Comparison of ENCODE assay signal across 9 cellular contexts in genomic region chr3:46923559-46924350, GRCh38. TPM values are rescaled to one million over a fixed set of nuclear protein-coding genes. Genes with fewer than 3 reads are reported as not detected.
DNase-seq lines count a peak whose midpoint lies in the region; ATAC-seq and TF ChIP-seq lines count a peak whose summit lies in the region.
"Had no signal": no experiment of that assay in that cellular context is flagged by ENCODE, and none has a peak within 500 bp of the region (broad histone marks: within the 10 kb centered on the region; RNA-seq: fewer than 3 reads in every experiment).

No MANE protein-coding gene starts in this region.

- H3K36me3 ChIP-seq in spleen = peaks cover 2 to 80% (median 68%) of the 10 kb centered on the region in 6 donors

- intact Hi-C loops in left ventricle myocardium superior (cut with micrococcal nuclease) (no loop called here), spleen (cut with DNase I; ENCODE audit: low total_unique reads) (loop anchor here (2.0 kb wide), 1 partner anchor 75 kb away; no protein-coding TSS in a partner anchor)

- peak; percentile 39 to 85 (median 71) for TF ChIP-seq CTCF in spleen (IDR thresholded peaks at IDR 0.05 in 8 of 11, conservative IDR thresholded peaks at IDR 0.05 in 3 of 11)

- H3K27me3 ChIP-seq in spleen (replicated peaks in 1 of 7) = no peaks in the 10 kb centered on the region
- H3K27me3 ChIP-seq: SJCRH30 had no signal

- no peak for TF ChIP-seq POLR2A in spleen (IDR thresholded peaks at IDR 0.05)

- H3K4me1 ChIP-seq in spleen = peaks cover 35 to 60% (median 55%) of the 10 kb centered on the region in 6 donors

- WGBS in spleen, 5 donors = 55 to 59% (median 55%) methylated on average over 7 to 11 of the region's 11 CpGs

- ATAC-seq in left ventricle myocardium superior (peak; percentile 29), GM21390 (IDR thresholded peaks at IDR 0.05; ENCODE audit: unreplicated experiment) (no peak), GM18498 (IDR thresholded peaks at IDR 0.05; ENCODE audit: unreplicated experiment) (no peak)

- peaks cover 0 to 4% (median 0%) of the 10 kb centered on the region in 8 donors for H3K9me3 ChIP-seq in spleen
- H3K9me3 ChIP-seq: SJCRH30 had no signal

- DNase-seq in GDM1 (lab: John Stamatoyannopoulos, UW) = peak; percentile 19
- peak; percentile 27 for DNase-seq in NCI-H69 (lab: John Stamatoyannopoulos, UW)
- peak; percentile 33 for DNase-seq in amniotic epithelial cell (ENCODE audit: low read depth)
- no peak for DNase-seq in left ventricle myocardium superior
- peak; percentile 85 for DNase-seq in spleen
- no peak for DNase-seq in cortex of kidney (lab: John Stamatoyannopoulos, UW)

- H3K27ac ChIP-seq in spleen = peak overlapping the region in 4 of 8 donors; percentile 29 to 89 (median 88)
- H3K27ac ChIP-seq: SJCRH30 had no signal

- no peak overlapping the region for H3K4me3 ChIP-seq in spleen
- H3K4me3 ChIP-seq: SJCRH30 had no signal

RNA-seq across cellular contexts. Expression of gene PTH1R, which starts 46.2 kb away (rescaled TPM):
- total RNA-seq in left ventricle myocardium superior (13.0 TPM), spleen (10 to 100 TPM in 6 of 7 donors, 1 to 10 TPM in 1; 5.1 to 38.7 (median 21.9) TPM)
- polyA plus RNA-seq in spleen = 100 to 1,000 TPM in 1 of 3 donors, 10 to 100 TPM in 2; 61.8 to 190 (median 67.1) TPM

RNA-seq across cellular contexts. Expression of gene CCDC12, which starts 52.8 kb away (rescaled TPM):
- total RNA-seq in left ventricle myocardium superior (29.6 TPM), spleen (10 to 100 TPM; 36.5 to 71.4 (median 54.7) TPM)
- polyA plus RNA-seq in spleen = 100 to 1,000 TPM in 2 of 3 donors, 10 to 100 TPM in 1; 93.5 to 124 (median 105) TPM

RNA-seq across cellular contexts. Expression of gene NBEAL2, which starts 55.7 kb away (rescaled TPM):
- total RNA-seq in left ventricle myocardium superior (11.4 TPM), spleen (100 to 1,000 TPM; 101 to 271 (median 162) TPM)
- polyA plus RNA-seq in spleen = 100 to 1,000 TPM in 2 of 3 donors, 10 to 100 TPM in 1; 44.0 to 126 (median 119) TPM

Comparison
In these comparisons a context has a peak if more than half of its experiments do, and no peak if none do; other contexts are left out.
1. DNase-seq: peak in GDM1 (single experiment), NCI-H69 (single experiment), amniotic epithelial cell (single experiment) and spleen (single experiment); none in left ventricle myocardium superior (single experiment) and cortex of kidney (single experiment).